8 cellular contexts compared by ENCODE assay signal in the genomic region with DNA sequence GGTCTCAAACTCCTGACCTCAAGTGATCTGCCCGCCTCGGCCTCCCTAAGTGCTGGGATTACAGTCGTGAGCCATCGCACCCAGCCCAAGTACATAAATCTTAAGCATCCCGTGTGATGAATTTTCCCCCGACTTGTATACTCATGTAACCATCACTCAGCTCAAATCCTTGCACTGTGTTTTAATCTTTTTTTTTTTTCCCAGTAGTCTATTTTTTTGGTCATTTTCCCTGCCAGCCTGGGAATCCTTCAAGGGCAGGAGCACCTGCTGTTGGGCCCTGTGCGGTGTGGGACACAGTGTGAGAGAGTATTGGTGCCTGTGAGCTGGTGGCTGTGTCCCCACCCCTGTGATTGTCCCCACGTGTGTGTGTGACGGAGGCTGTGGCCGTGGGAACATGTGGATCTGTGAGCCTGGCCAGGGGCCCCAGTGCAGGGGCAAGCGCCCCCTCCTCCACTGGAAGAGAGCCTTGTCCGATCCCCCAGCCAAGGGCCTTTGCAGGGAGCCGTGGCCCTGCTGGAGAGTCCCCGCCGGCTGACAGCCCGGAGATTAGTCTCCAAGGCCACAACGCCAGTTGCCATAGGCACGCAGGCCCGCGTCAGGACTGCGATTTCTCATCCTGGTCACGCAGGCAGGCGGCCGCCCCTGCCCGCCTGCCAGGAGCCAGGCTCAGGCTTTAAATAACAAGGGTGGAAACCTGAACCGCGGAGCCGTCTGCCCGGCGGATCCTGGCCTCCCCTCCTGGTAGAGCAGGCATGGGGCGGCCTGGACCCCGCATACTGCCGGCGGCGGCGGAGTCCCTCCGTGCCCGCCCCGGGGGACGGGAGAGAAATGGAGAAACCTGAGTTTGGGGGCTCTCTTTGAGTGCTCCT. TPM values are rescaled to one million over a fixed set of nuclear protein-coding genes. Genes with fewer than 3 reads are reported as not detected.
DNase-seq lines count a peak whose midpoint lies in the region; ATAC-seq and TF ChIP-seq lines count a peak whose summit lies in the region.

No MANE protein-coding gene starts in this region.

- no peaks in the 10 kb centered on the region for H3K9me3 ChIP-seq in RWPE2 (ENCODE audit: severe bottlenecking)
- H3K9me3 ChIP-seq in uterus = no peaks in the 10 kb centered on the region

- intact Hi-C loops in uterus (cut with DNase I; ENCODE audit: low total_unique reads) = no loop called here

- peak; percentile 18 for ATAC-seq in RWPE2 (ENCODE audit: low read depth)
- ATAC-seq in HG02763 (IDR thresholded peaks at IDR 0.05; ENCODE audit: unreplicated experiment) = no peak
- no peak for ATAC-seq in activated CD4-positive, CD25-positive, alpha-beta regulatory T cell treated with anti-CD3 and anti-CD28 coated beads, Interleukin-2, amount 50 U/mL, for 24 hours
- ATAC-seq in GM18867 (IDR thresholded peaks at IDR 0.05; ENCODE audit: unreplicated experiment) = no peak

- H3K4me1 ChIP-seq in RWPE2 (ENCODE audit: insufficient read depth, poor library complexity, severe bottlenecking) (peaks cover 78% of the 10 kb centered on the region), uterus (peaks cover 5 to 26% of the 10 kb centered on the region in 2 donors)

- TF ChIP-seq CTCF in RWPE2 (IDR thresholded peaks at IDR 0.05; ENCODE audit: poor library complexity, severe bottlenecking) = no peak
- no peak for TF ChIP-seq CTCF in uterus (IDR thresholded peaks at IDR 0.05)

- DNase-seq in GM04504 (ENCODE audit: low read depth) = peak; percentile 81
- DNase-seq in RWPE2 (ENCODE audit: low spot score) = no peak
- DNase-seq in fibroblast of gingiva (ENCODE audit: low read depth) = peak; percentile 95
- DNase-seq in mucosa of gallbladder (ENCODE audit: low spot score) = peak; percentile 79
- DNase-seq in uterus = peak; percentile 76 to 79

- no peaks in the 10 kb centered on the region for H3K27me3 ChIP-seq in RWPE2 (ENCODE audit: insufficient read depth, poor library complexity, severe bottlenecking)
- H3K27me3 ChIP-seq in uterus = no peaks in the 10 kb centered on the region

- H3K36me3 ChIP-seq in RWPE2 (ENCODE audit: low read depth) (no peaks in the 10 kb centered on the region), uterus (no peaks in the 10 kb centered on the region)

- no peak overlapping the region for H3K4me3 ChIP-seq in RWPE2 (ENCODE audit: severe bottlenecking)
- H3K4me3 ChIP-seq in uterus = peak overlapping the region; percentile 39 to 40

- H3K27ac ChIP-seq in RWPE2 (ENCODE audit: poor library complexity, severe bottlenecking) (peak overlapping the region; percentile 95), uterus (peak overlapping the region; percentile 92 to 97)

- peak; percentile 22 to 29 for TF ChIP-seq POLR2A in uterus (IDR thresholded peaks at IDR 0.05)

RNA-seq across cellular contexts. Expression of gene GTF2IRD1, which starts 26.5 kb away (rescaled TPM):
- total RNA-seq in mucosa of gallbladder = 28.9 TPM
- 10 to 100 TPM; 11.5 to 39.1 (median 22.5) TPM for total RNA-seq in uterus
